ENCODE assay signal across 8 cellular contexts in genomic region chr3:43690400-43691119, GRCh38. TPM values are rescaled to one million over a fixed set of nuclear protein-coding genes. Genes with fewer than 3 reads are reported as not detected.
DNase-seq lines count a peak whose midpoint lies in the region; ATAC-seq and TF ChIP-seq lines count a peak whose summit lies in the region.

Gene ABHD5, plus strand, starts transcription at chr3:43690938. Its CDS starts 55 bp downstream, at chr3:43690993.

- intact Hi-C loops in activated CD4-positive, alpha-beta T cell treated with anti-CD3 and anti-CD28 coated beads for 36 hours (cut with DNase I, micrococcal nuclease): loop anchor here (1.0 to 10.0 kb wide), 15 partner anchors 65 to 1284 kb away; partner anchors contain the start of genes ANO10 (in 2 of the 2), ACKR2 (in 1 of the 2), CCDC13 (in 1 of the 2) and HIGD1A (in 1 of the 2)

- no peaks in the 10 kb centered on the region for H3K9me3 Mint-ChIP-seq in activated CD4-positive, alpha-beta T cell treated with anti-CD3 and anti-CD28 coated beads for 36 hours (ENCODE audit: low read depth)

- peak within 1 kb of the TSS; percentile 75 for H3K27ac Mint-ChIP-seq in activated CD4-positive, alpha-beta T cell treated with anti-CD3 and anti-CD28 coated beads for 36 hours

- H3K27me3 Mint-ChIP-seq in activated CD4-positive, alpha-beta T cell treated with anti-CD3 and anti-CD28 coated beads for 36 hours: peaks cover 4% of the 10 kb centered on the region

- H3K36me3 Mint-ChIP-seq in activated CD4-positive, alpha-beta T cell treated with anti-CD3 and anti-CD28 coated beads for 36 hours (ENCODE audit: low read depth): no peaks in the 10 kb centered on the region

- H3K4me3 ChIP-seq in choroid plexus epithelial cell (ENCODE audit: low read depth, low read length): peak within 1 kb of the TSS; percentile 80

- peak; percentile 92 for DNase-seq in Ammon's horn (ENCODE audit: low spot score)
- peak; percentile 72 for DNase-seq in NCI-H510A treated with DMSO at 0.1 percent for 48 hours (lab: John Stamatoyannopoulos, UW)
- peak; percentile 95 for DNase-seq in activated CD4-positive, alpha-beta T cell treated with anti-CD3 and anti-CD28 coated beads for 36 hours
- peak; percentile 97 for DNase-seq in choroid plexus epithelial cell (ENCODE audit: low read depth)
- DNase-seq in kidney tubule cell (ENCODE audit: low spot score): peak; percentile 98
- DNase-seq in stimulated activated CD4-positive, alpha-beta T cell treated with anti-CD3 and anti-CD28 coated beads, Interleukin-1b, Interleukin-23, amount 100 ng/mL, for 24 hours (ENCODE audit: low read depth in 4 of 4, low spot score in 1 of 4): peak; percentile 75 to 85 (median 80)

- POLR2A ChIA-PET in activated CD4-positive, alpha-beta T cell treated with anti-CD3 and anti-CD28 coated beads for 36 hours (lab: Charles Lee): no interaction called here

- TF ChIP-seq CTCF in choroid plexus epithelial cell (conservative IDR thresholded peaks at IDR 0.05; ENCODE audit: low read depth, low read length): peak; percentile 36

- peaks cover 36% of the 10 kb centered on the region for H3K4me1 Mint-ChIP-seq in activated CD4-positive, alpha-beta T cell treated with anti-CD3 and anti-CD28 coated beads for 36 hours

- H3K4me3 Mint-ChIP-seq in activated CD4-positive, alpha-beta T cell treated with anti-CD3 and anti-CD28 coated beads for 36 hours: peak within 1 kb of the TSS; percentile 72

- CTCF ChIA-PET in activated CD4-positive, alpha-beta T cell treated with anti-CD3 and anti-CD28 coated beads for 36 hours (lab: Charles Lee): interaction anchor here (0.6 kb wide), 1 partner anchor 1054 kb away, joined by 3 read pairs; no protein-coding TSS in a partner anchor

- ATAC-seq in GM19035 (IDR thresholded peaks at IDR 0.05; ENCODE audit: unreplicated experiment) (peak; percentile 86), HG03354 (IDR thresholded peaks at IDR 0.05; ENCODE audit: poor library complexity, severe bottlenecking, unreplicated experiment) (peak; percentile 91)
- peak; percentile 90 for ATAC-seq in activated CD4-positive, alpha-beta T cell treated with anti-CD3 and anti-CD28 coated beads for 36 hours

RNA-seq across cellular contexts. Expression of gene ABHD5, which starts in this region (rescaled TPM):
- 1 to 10 TPM; 8.6 to 9.8 TPM for total RNA-seq in activated CD4-positive, alpha-beta T cell treated with anti-CD3 and anti-CD28 coated beads for 36 hours

Comparison
In these comparisons a context has a peak if more than half of its experiments do, and no peak if none do; other contexts are left out.
1. Peak in every context shown above with its lines: DNase-seq, ATAC-seq and H3K4me3 ChIP-seq.